28 cellular contexts compared by ENCODE assay signal in genomic region chr19:4587527-4587926, GRCh38. TPM values are rescaled to one million over a fixed set of nuclear protein-coding genes. Genes with fewer than 3 reads are reported as not detected.
"Had no signal": no experiment of that assay in that cellular context is flagged by ENCODE, and none has a peak within 500 bp of the region (broad histone marks: within the 10 kb centered on the region; RNA-seq: fewer than 3 reads in every experiment).

No MANE protein-coding gene starts in this region.

- H3K36me3 Mint-ChIP-seq: immature natural killer cell; stimulated activated memory B cell treated with anti-CD40 and anti-IgM and Interleukin-4, amounts not matched to agents 10 μg/mL and 1 μg/mL and 100 μg/mL, for 72 hours had no signal

- H3K27ac Mint-ChIP-seq: immature natural killer cell; naive thymus-derived CD8-positive, alpha-beta T cell; stimulated activated memory B cell treated with anti-CD40 and anti-IgM and Interleukin-4, amounts not matched to agents 10 μg/mL and 1 μg/mL and 100 μg/mL, for 72 hours had no signal

- H3K4me3 Mint-ChIP-seq: immature natural killer cell; neural crest cell; stimulated activated memory B cell treated with anti-CD40 and anti-IgM and Interleukin-4, amounts not matched to agents 10 μg/mL and 1 μg/mL and 100 μg/mL, for 72 hours had no signal

- H3K9me3 ChIP-seq: left lung, lower lobe of right lung, psoas muscle, stomach, testis, thyroid gland, transverse colon, upper lobe of left lung, vagina had no signal

- H3K4me1 ChIP-seq: parathyroid adenoma had no signal

- H3K27me3 ChIP-seq: testis, vagina had no signal

- ATAC-seq: left colon; left lung; lower lobe of right lung; naive thymus-derived CD8-positive, alpha-beta T cell; psoas muscle; sciatic nerve; stimulated activated memory B cell treated with anti-CD40 and anti-IgM and Interleukin-4, amounts not matched to agents 10 μg/mL and 1 μg/mL and 100 μg/mL, for 72 hours; stimulated activated naive CD8-positive, alpha-beta T cell treated with anti-CD3 and anti-CD28 coated beads, Interleukin-15, Interleukin-2, amounts not matched to agents 100 U/mL and 50 U/mL, for 24 hours had no signal

- DNase-seq: hypothalamus; immature natural killer cell; kidney; left colon; left lung; lower lobe of right lung; mammary epithelial cell; naive thymus-derived CD8-positive, alpha-beta T cell; nucleus accumbens; psoas muscle; small intestine; stimulated activated CD4-positive, alpha-beta T cell treated with anti-CD3 and anti-CD28 coated beads, Interleukin-1b, Interleukin-23, amount 100 ng/mL, for 48 hours; stimulated activated CD4-positive, alpha-beta T cell treated with anti-CD3 and anti-CD28 coated beads, Interleukin-2, amount 100 ng/mL, for 48 hours; stimulated activated CD4-positive, alpha-beta T cell treated with anti-CD3 and anti-CD28 coated beads, Interleukin-4, amount 100 ng/mL, for 4 hours; stimulated activated CD8-positive, alpha-beta memory T cell treated with anti-CD3 and anti-CD28 coated beads, Interleukin-4, amount 100 ng/mL, for 48 hours; stimulated activated naive CD8-positive, alpha-beta T cell treated with anti-CD3 and anti-CD28 coated beads, Interleukin-15, Interleukin-2, amounts not matched to agents 100 U/mL and 50 U/mL, for 24 hours; stomach; testis; thyroid gland; transverse colon; upper lobe of left lung had no signal

- H3K4me3 ChIP-seq: left lung, lower lobe of right lung, psoas muscle, stomach, testis, thyroid gland, transverse colon, upper lobe of left lung, vagina had no signal

- H3K27ac ChIP-seq: left lung, lower lobe of right lung, parathyroid adenoma, psoas muscle, stomach, testis, thyroid gland, transverse colon, upper lobe of left lung, vagina had no signal

- H3K9me3 Mint-ChIP-seq: immature natural killer cell; naive thymus-derived CD8-positive, alpha-beta T cell; nephron; neural crest cell; stimulated activated memory B cell treated with anti-CD40 and anti-IgM and Interleukin-4, amounts not matched to agents 10 μg/mL and 1 μg/mL and 100 μg/mL, for 72 hours had no signal

- H3K9ac ChIP-seq: parathyroid adenoma had no signal

- H3K36me3 ChIP-seq: left lung, lower lobe of right lung, stomach, thyroid gland, transverse colon, upper lobe of left lung, vagina had no signal

RNA-seq across cellular contexts. Expression of gene SEMA6B, which starts 28.0 kb away (rescaled TPM):
- polyA plus RNA-seq: immature natural killer cell; naive thymus-derived CD8-positive, alpha-beta T cell had no signal

RNA-seq across cellular contexts. Expression of gene LRG1, which starts 47.7 kb away (rescaled TPM):
- total RNA-seq: mammary epithelial cell; naive thymus-derived CD8-positive, alpha-beta T cell; osteocyte had no signal
- polyA plus RNA-seq: immature natural killer cell; mammary epithelial cell; naive thymus-derived CD8-positive, alpha-beta T cell had no signal

RNA-seq across cellular contexts. Expression of gene PLIN5, which starts 52.5 kb away (rescaled TPM):
- total RNA-seq: osteocyte had no signal
- polyA plus RNA-seq: immature natural killer cell, mammary epithelial cell had no signal
